8 cellular contexts compared by ENCODE assay signal in genomic region chrX:65035451-65035779, GRCh38. TPM values are rescaled to one million over a fixed set of nuclear protein-coding genes. Genes with fewer than 3 reads are reported as not detected.
DNase-seq lines count a peak whose midpoint lies in the region; ATAC-seq and TF ChIP-seq lines count a peak whose summit lies in the region.

No MANE protein-coding gene starts in this region.

- BruUV-seq in PC-9 (replicated peaks; lab: Mats Ljungman, UMichigan) = no TSS peak

- H3F3A ChIP-seq in PC-9 (ENCODE audit: insufficient read depth, low read depth) = no peaks in the 10 kb centered on the region

- H3K9me3 Mint-ChIP-seq in activated naive CD4-positive, alpha-beta T cell treated with anti-CD3 and anti-CD28 coated beads, Interleukin-2, amount 50 U/mL, for 72 hours = no peaks in the 10 kb centered on the region

- H3K27ac ChIP-seq in PC-9 = no peak overlapping the region

- H3K27me3 ChIP-seq in skeletal muscle satellite cell (ENCODE audit: control insufficient read depth, insufficient read depth, low read length) (no peaks in the 10 kb centered on the region), PC-9 (ENCODE audit: insufficient read depth, low read depth) (no peaks in the 10 kb centered on the region)

- peak overlapping the region; percentile 77 to 92 for H3K27ac Mint-ChIP-seq in activated naive CD4-positive, alpha-beta T cell treated with anti-CD3 and anti-CD28 coated beads, Interleukin-2, amount 50 U/mL, for 72 hours

- H3K9me2 ChIP-seq in PC-9 (ENCODE audit: insufficient read depth) = no peaks in the 10 kb centered on the region

- POLR2A ChIA-PET in PC-9 (lab: Charles Lee; ENCODE audit: unreplicated experiment) = no interaction called here

- no peak overlapping the region for H2AFZ ChIP-seq in PC-9

- peak overlapping the region; percentile 66 for H3K9ac ChIP-seq in skeletal muscle satellite cell (ENCODE audit: low read depth, low read length)

- H3K9me3 ChIP-seq in skeletal muscle satellite cell (replicated peaks; ENCODE audit: low read length) = no peaks in the 10 kb centered on the region
- H3K9me3 ChIP-seq in PC-9 (ENCODE audit: insufficient read depth, low read depth) = no peaks in the 10 kb centered on the region

- no peaks in the 10 kb centered on the region for H3K79me2 ChIP-seq in PC-9 (ENCODE audit: low read depth)

- H3K4me3 ChIP-seq in skeletal muscle satellite cell (ENCODE audit: low read length) (peak overlapping the region; percentile 79), PC-9 (no peak overlapping the region)

- intact Hi-C loops in PC-9 (cut with micrococcal nuclease; ENCODE audit: unreplicated experiment) = no loop called here

- no peak for TF ChIP-seq CTCF in PC-9 (conservative IDR thresholded peaks at IDR 0.05)

- no peaks in the 10 kb centered on the region for H4K20me1 ChIP-seq in PC-9 (ENCODE audit: insufficient read depth)

- CTCF ChIA-PET in PC-9 (lab: Charles Lee) = no interaction called here

- ATAC-seq in GM19395 (IDR thresholded peaks at IDR 0.05; ENCODE audit: unreplicated experiment) (peak; percentile 41), HG03460 (IDR thresholded peaks at IDR 0.05; ENCODE audit: unreplicated experiment) (peak; percentile 48)
- peak; percentile 47 for ATAC-seq in activated naive CD4-positive, alpha-beta T cell treated with anti-CD3 and anti-CD28 coated beads, Interleukin-2, amount 50 U/mL, for 72 hours

- H3K36me3 Mint-ChIP-seq in activated naive CD4-positive, alpha-beta T cell treated with anti-CD3 and anti-CD28 coated beads, Interleukin-2, amount 50 U/mL, for 72 hours = no peaks in the 10 kb centered on the region

- H3K4me1 ChIP-seq in skeletal muscle satellite cell (ENCODE audit: control insufficient read depth, insufficient read depth, low read length) = no peaks in the 10 kb centered on the region
- H3K4me1 ChIP-seq in PC-9 (replicated peaks; ENCODE audit: insufficient read depth) = no peaks in the 10 kb centered on the region

- no peaks in the 10 kb centered on the region for H3K36me3 ChIP-seq in skeletal muscle satellite cell (ENCODE audit: insufficient read depth, low read length)
- no peaks in the 10 kb centered on the region for H3K36me3 ChIP-seq in PC-9 (ENCODE audit: low read depth)

- H3K4me2 ChIP-seq in skeletal muscle satellite cell (ENCODE audit: low read length) (peak overlapping the region; percentile 80), PC-9 (no peak overlapping the region)

- DNase-seq in DMS114 treated with DMSO at 0.1 percent for 48 hours (lab: John Stamatoyannopoulos, UW; ENCODE audit: unreplicated experiment) = peak; percentile 20
- peak in 1 of 2 donors; percentile 54 for DNase-seq in activated naive CD4-positive, alpha-beta T cell treated with anti-CD3 and anti-CD28 coated beads, Interleukin-2, amount 50 U/mL, for 72 hours (ENCODE audit: low spot score in 2 of 2)
- DNase-seq in hippocampal formation (lab: John Stamatoyannopoulos, UW) = peak; percentile 16 to 21
- DNase-seq in GDM1 (lab: John Stamatoyannopoulos, UW) = no peak
- DNase-seq in PC-9 = no peak

RNA-seq across cellular contexts. Expression of gene ZC3H12B, which starts 0.8 kb away (rescaled TPM):
- 1 to 10 TPM; 1.4 to 1.7 TPM for total RNA-seq in activated naive CD4-positive, alpha-beta T cell treated with anti-CD3 and anti-CD28 coated beads, Interleukin-2, amount 50 U/mL, for 72 hours
- 0.22 and 0.25 TPM in 2 replicates for total RNA-seq in skeletal muscle satellite cell (2012; rRNA removed)
- not detected in 2 replicates for total RNA-seq in PC-9 (2021)

RNA-seq across cellular contexts. Expression of gene ZC4H2, which starts 59.2 kb away (rescaled TPM):
- 10 to 100 TPM; 17.5 to 17.9 TPM for total RNA-seq in activated naive CD4-positive, alpha-beta T cell treated with anti-CD3 and anti-CD28 coated beads, Interleukin-2, amount 50 U/mL, for 72 hours
- 5.2 and 7.4 TPM in 2 replicates for total RNA-seq in skeletal muscle satellite cell (2012; rRNA removed)
- total RNA-seq in PC-9 (2021) = 1.1 TPM in 1 of 2 replicates, not detected in the other

Comparison
In these comparisons a context has a peak if more than half of its experiments do, and no peak if none do; other contexts are left out.
1. DNase-seq: peak in DMS114 treated with DMSO at 0.1 percent for 48 hours (single experiment) and hippocampal formation (2 of 2); none in GDM1 (single experiment) and PC-9 (0 of 2).
2. Peak in every context shown above with its lines, with median percentiles within 50 percentile points of each other: ATAC-seq.